Comparison of ENCODE assay signal across 18 cellular contexts in genomic region chr6:157634566-157634965, GRCh38.
DNase-seq lines count a peak whose midpoint lies in the region; ATAC-seq lines count a peak whose summit lies in the region.
"Had no signal": no experiment of that assay in that cellular context is flagged by ENCODE, and none has a peak within 500 bp of the region (broad histone marks: within the 10 kb centered on the region; RNA-seq: fewer than 3 reads in every experiment).

No MANE protein-coding gene starts in this region.

- no peak overlapping the region for H2BK12ac ChIP-seq in neuronal stem cell (ENCODE audit: low read length)

- no peak overlapping the region for H3K14ac ChIP-seq in neuronal stem cell (ENCODE audit: low read length)

- H3K79me1 ChIP-seq in neuronal stem cell (ENCODE audit: low read depth, low read length) = no peaks in the 10 kb centered on the region

- peaks cover 0 to 6% of the 10 kb centered on the region in 2 donors for H3K9me3 ChIP-seq in neuronal stem cell (replicated peaks in 1 of 2; ENCODE audit: control insufficient read depth in 2 of 2, insufficient read depth in 1 of 2, low read depth in 1 of 2, low read length in 2 of 2)
- H3K9me3 ChIP-seq in aorta (ENCODE audit: control insufficient read depth, low read length) = no peaks in the 10 kb centered on the region
- H3K9me3 ChIP-seq: A549, Caco-2, HAP-1 had no signal

- peaks cover 0 to 4% of the 10 kb centered on the region in 2 donors for H3K36me3 ChIP-seq in neuronal stem cell (replicated peaks in 1 of 2; ENCODE audit: control insufficient read depth in 2 of 2, insufficient read depth in 2 of 2, low read length in 2 of 2)
- no peaks in the 10 kb centered on the region for H3K36me3 ChIP-seq in aorta (ENCODE audit: control insufficient read depth in 1 of 2, insufficient read depth in 2 of 2, low read length in 1 of 2)
- H3K36me3 ChIP-seq: HAP-1 had no signal

- H3K18ac ChIP-seq in neuronal stem cell (ENCODE audit: low read length) = no peak overlapping the region

- no peak overlapping the region for H3K4ac ChIP-seq in neuronal stem cell (ENCODE audit: low read length)

- no peak overlapping the region for H3K4me3 ChIP-seq in neuronal stem cell (ENCODE audit: low read length in 2 of 2)
- H3K4me3 ChIP-seq in aorta (ENCODE audit: low read length in 2 of 2) = no peak overlapping the region
- H3K4me3 ChIP-seq: A549, HAP-1 had no signal

- no peak overlapping the region for H4K8ac ChIP-seq in neuronal stem cell (ENCODE audit: low read depth, low read length)

- H3K23ac ChIP-seq in neuronal stem cell (ENCODE audit: low read depth, low read length, poor library complexity) = peak overlapping the region; percentile 68

- H2BK15ac ChIP-seq in neuronal stem cell (ENCODE audit: low read length) = no peak overlapping the region

- H3K9ac ChIP-seq in neuronal stem cell (ENCODE audit: low read depth, low read length, poor library complexity) = no peak overlapping the region

- H3K27me3 ChIP-seq in neuronal stem cell (ENCODE audit: control insufficient read depth in 3 of 3, insufficient read depth in 3 of 3, low read depth in 1 of 3, low read length in 3 of 3) = peaks cover 0 to 1% (median 0%) of the 10 kb centered on the region in 3 experiments
- no peaks in the 10 kb centered on the region for H3K27me3 ChIP-seq in aorta (ENCODE audit: control insufficient read depth in 1 of 2, insufficient read depth in 2 of 2, low read length in 1 of 2)

- no peak overlapping the region for H2AFZ ChIP-seq in neuronal stem cell (ENCODE audit: low read length)

- peak; percentile 36 for DNase-seq in activated effector memory CD4-positive, alpha-beta T cell treated with anti-CD3 and anti-CD28 coated beads, Interleukin-2, amount 50 U/mL, for 16 hours
- DNase-seq in activated effector memory CD4-positive, alpha-beta T cell treated with Interleukin-2 at 50 U/mL for 16 hours = no peak
- peak; percentile 73 for DNase-seq in cerebellar cortex (ENCODE audit: low spot score)
- no peak for DNase-seq in neuronal stem cell (ENCODE audit: low spot score)
- DNase-seq in aorta = peak; percentile 26 to 51
- DNase-seq: AML-193; Caco-2; CD4-positive, alpha-beta T cell; DMS153; DMS79; GF-D8; IMR-90 had no signal

- peak overlapping the region; percentile 65 for H2AK5ac ChIP-seq in neuronal stem cell (ENCODE audit: low read depth, low read length)

- no peak overlapping the region for H2BK120ac ChIP-seq in neuronal stem cell (ENCODE audit: low read depth, low read length)

- no peak overlapping the region for H3K27ac ChIP-seq in neuronal stem cell (replicated peaks; ENCODE audit: low read length)
- H3K27ac ChIP-seq in aorta (ENCODE audit: low read depth in 1 of 2, low read length in 2 of 2) = no peak overlapping the region
- H3K27ac ChIP-seq: 22Rv1, A549, C4-2B had no signal

- intact Hi-C loops in aorta (cut with DNase I) = no loop called here

- H2BK5ac ChIP-seq in neuronal stem cell (ENCODE audit: low read length) = no peak overlapping the region

- peaks cover 11 to 12% of the 10 kb centered on the region in 2 donors for H3K4me1 ChIP-seq in neuronal stem cell (ENCODE audit: control insufficient read depth in 2 of 2, insufficient read depth in 1 of 2, low read depth in 1 of 2, low read length in 2 of 2)
- H3K4me1 ChIP-seq in aorta (ENCODE audit: control insufficient read depth in 1 of 2, insufficient read depth in 2 of 2, low read length in 2 of 2) = no peaks in the 10 kb centered on the region
- H3K4me1 ChIP-seq: A549, Caco-2, HAP-1 had no signal

- ATAC-seq in aorta (ENCODE audit: low FRiP score) = no peak
- ATAC-seq in HG02571 (IDR thresholded peaks at IDR 0.05; ENCODE audit: unreplicated experiment) = no peak
- no peak for ATAC-seq in GM21529 (IDR thresholded peaks at IDR 0.05; ENCODE audit: unreplicated experiment)
- ATAC-seq: A549 had no signal

- WGBS in neuronal stem cell (ENCODE audit: extremely low coverage in 2 of 2, insufficient read length in 2 of 2, insufficient replicate concordance in 1 of 2), 2 donors = no CpG with 5 or more reads among the region's 8 CpGs
- WGBS in aorta, 2 donors = 82 to 88% methylated on average over 8 of the region's 8 CpGs

- no peak overlapping the region for H4K91ac ChIP-seq in neuronal stem cell (ENCODE audit: low read depth, low read length, poor library complexity)

- no peak overlapping the region for H3K4me2 ChIP-seq in neuronal stem cell (ENCODE audit: insufficient read depth, low read length, poor library complexity, severe bottlenecking)
- H3K4me2 ChIP-seq: A549 had no signal

Comparison
In these comparisons a context has a peak if more than half of its experiments do, and no peak if none do; other contexts are left out.
1. DNase-seq: peak in activated effector memory CD4-positive, alpha-beta T cell treated with anti-CD3 and anti-CD28 coated beads, Interleukin-2, amount 50 U/mL, for 16 hours (single experiment), cerebellar cortex (single experiment) and aorta (2 of 2); none in activated effector memory CD4-positive, alpha-beta T cell treated with Interleukin-2 at 50 U/mL for 16 hours (single experiment) and neuronal stem cell (single experiment).